8 cellular contexts compared by ENCODE assay signal in genomic region chr18:70289351-70290330, GRCh38. TPM values are rescaled to one million over a fixed set of nuclear protein-coding genes. Genes with fewer than 3 reads are reported as not detected.
A peak's percentile ranks its signal among the peaks of the same experiment; 100 is the strongest.
DNase-seq lines count a peak whose midpoint lies in the region; ATAC-seq and TF ChIP-seq lines count a peak whose summit lies in the region.

No MANE protein-coding gene starts in this region.

- peak overlapping the region; percentile 82 for H3K9ac ChIP-seq in NT2/D1 (ENCODE audit: insufficient read length, low read depth)
- peak overlapping the region; percentile 76 to 96 (median 88) for H3K9ac ChIP-seq in subcutaneous abdominal adipose tissue (ENCODE audit: low read length in 5 of 5)

- ATAC-seq in CD4-positive, alpha-beta T cell (ENCODE audit: poor library complexity) = peak; percentile 41
- ATAC-seq in GM18520 (IDR thresholded peaks at IDR 0.05; ENCODE audit: unreplicated experiment) (peak; percentile 29), HG02970 (IDR thresholded peaks at IDR 0.05; ENCODE audit: low FRiP score, unreplicated experiment) (peak; percentile 44), left colon (peak; percentile 47)

- H3K27me3 Mint-ChIP-seq in CD4-positive, alpha-beta T cell = peaks cover 44% of the 10 kb centered on the region
- no peaks in the 10 kb centered on the region for H3K27me3 Mint-ChIP-seq in chondrocyte (ENCODE audit: low read depth)

- H3K9me3 Mint-ChIP-seq in CD4-positive, alpha-beta T cell = no peaks in the 10 kb centered on the region
- no peaks in the 10 kb centered on the region for H3K9me3 Mint-ChIP-seq in chondrocyte (ENCODE audit: low read depth)

- CTCF ChIA-PET in CD4-positive, alpha-beta T cell (lab: Charles Lee) = interaction anchor here (0.6 kb wide), 1 partner anchor 101 kb away, joined by 3 read pairs; no protein-coding TSS in a partner anchor

- no peak overlapping the region for H3K27ac ChIP-seq in CD4-positive, alpha-beta T cell (ENCODE audit: low read depth, low read length)
- H3K27ac ChIP-seq in subcutaneous abdominal adipose tissue (ENCODE audit: low read depth, low read length) = peak overlapping the region; percentile 80

- TF ChIP-seq CTCF in CD4-positive, alpha-beta T cell (IDR thresholded peaks at IDR 0.05) = no peak
- TF ChIP-seq CTCF in chondrocyte (IDR thresholded peaks at IDR 0.05) = no peak

- H3K9me3 ChIP-seq in CD4-positive, alpha-beta T cell (ENCODE audit: control insufficient read depth, low read length) = no peaks in the 10 kb centered on the region
- H3K9me3 ChIP-seq in NT2/D1 (ENCODE audit: insufficient read depth, low read length) (no peaks in the 10 kb centered on the region), subcutaneous abdominal adipose tissue (ENCODE audit: control insufficient read depth in 5 of 5, low read length in 5 of 5) (no peaks in the 10 kb centered on the region)

- H3K27ac Mint-ChIP-seq in CD4-positive, alpha-beta T cell = peak overlapping the region; percentile 15
- peak overlapping the region; percentile 91 for H3K27ac Mint-ChIP-seq in chondrocyte (ENCODE audit: unreplicated experiment)

- H3K36me3 Mint-ChIP-seq in CD4-positive, alpha-beta T cell (ENCODE audit: low read depth) = no peaks in the 10 kb centered on the region
- H3K36me3 Mint-ChIP-seq in chondrocyte (ENCODE audit: low read depth) = no peaks in the 10 kb centered on the region

- H3K4me3 Mint-ChIP-seq in CD4-positive, alpha-beta T cell = peak overlapping the region; percentile 94
- peak overlapping the region; percentile 91 for H3K4me3 Mint-ChIP-seq in chondrocyte (ENCODE audit: unreplicated experiment)

- H3K27me3 ChIP-seq in CD4-positive, alpha-beta T cell (ENCODE audit: control insufficient read depth, insufficient read depth, low read length) = peaks cover 11% of the 10 kb centered on the region
- H3K27me3 ChIP-seq in NT2/D1 (ENCODE audit: insufficient read depth, insufficient read length) = peaks cover 17% of the 10 kb centered on the region
- no peaks in the 10 kb centered on the region for H3K27me3 ChIP-seq in subcutaneous abdominal adipose tissue (ENCODE audit: control insufficient read depth in 5 of 5, insufficient read depth in 4 of 5, low read length in 5 of 5)

- H3K36me3 ChIP-seq in NT2/D1 (ENCODE audit: insufficient read depth, insufficient read length, low read length) (no peaks in the 10 kb centered on the region), subcutaneous abdominal adipose tissue (ENCODE audit: control insufficient read depth in 5 of 5, insufficient read depth in 5 of 5, low read length in 5 of 5) (no peaks in the 10 kb centered on the region)

- intact Hi-C loops in CD4-positive, alpha-beta T cell (cut with DNase I, micrococcal nuclease) = no loop called here
- intact Hi-C loops in left colon (cut with DNase I, micrococcal nuclease) = no loop called here

- H3K4me1 ChIP-seq in NT2/D1 (ENCODE audit: insufficient read depth, insufficient read length) = peaks cover 2% of the 10 kb centered on the region
- peaks cover 2 to 44% (median 36%) of the 10 kb centered on the region in 5 donors for H3K4me1 ChIP-seq in subcutaneous abdominal adipose tissue (ENCODE audit: control insufficient read depth in 5 of 5, insufficient read depth in 5 of 5, low read length in 5 of 5)

- peak overlapping the region; percentile 64 for H3K4me3 ChIP-seq in NT2/D1 (ENCODE audit: insufficient read length, low read depth)
- H3K4me3 ChIP-seq in subcutaneous abdominal adipose tissue (ENCODE audit: low read depth in 1 of 5, low read length in 5 of 5) = peak overlapping the region; percentile 80 to 95 (median 85)

- POLR2A ChIA-PET in CD4-positive, alpha-beta T cell (lab: Charles Lee) = interaction anchor here (0.7 kb wide), 1 partner anchor 84 kb away, joined by 3 read pairs; the partner anchor contains the start of gene RTTN

- no peak for DNase-seq in CD4-positive, alpha-beta T cell
- DNase-seq in NT2/D1 (ENCODE audit: low read depth, low spot score) (no peak), chondrocyte (ENCODE audit: low spot score) (no peak), left colon (peak in 1 of 2 donors; percentile 64), mesenteric fat pad (ENCODE audit: low spot score) (no peak)

- peaks cover 12% of the 10 kb centered on the region for H3K4me1 Mint-ChIP-seq in CD4-positive, alpha-beta T cell (ENCODE audit: low read depth)
- peaks cover 44% of the 10 kb centered on the region for H3K4me1 Mint-ChIP-seq in chondrocyte (ENCODE audit: low read depth)

RNA-seq across cellular contexts. Expression of gene SOCS6, which starts 0.8 kb away (rescaled TPM):
- 1 to 10 TPM; 1.8 to 2.5 TPM for total RNA-seq in CD4-positive, alpha-beta T cell
- 16.4 to 18.5 TPM (median 17.3 TPM) in 3 replicates for total RNA-seq in chondrocyte
- total RNA-seq in left colon = 10 to 100 TPM; 42.0 to 47.6 TPM
- 17.7 TPM for total RNA-seq in mesenteric fat pad
